Comparison of ENCODE assay signal across 40 cellular contexts in the genomic region with DNA sequence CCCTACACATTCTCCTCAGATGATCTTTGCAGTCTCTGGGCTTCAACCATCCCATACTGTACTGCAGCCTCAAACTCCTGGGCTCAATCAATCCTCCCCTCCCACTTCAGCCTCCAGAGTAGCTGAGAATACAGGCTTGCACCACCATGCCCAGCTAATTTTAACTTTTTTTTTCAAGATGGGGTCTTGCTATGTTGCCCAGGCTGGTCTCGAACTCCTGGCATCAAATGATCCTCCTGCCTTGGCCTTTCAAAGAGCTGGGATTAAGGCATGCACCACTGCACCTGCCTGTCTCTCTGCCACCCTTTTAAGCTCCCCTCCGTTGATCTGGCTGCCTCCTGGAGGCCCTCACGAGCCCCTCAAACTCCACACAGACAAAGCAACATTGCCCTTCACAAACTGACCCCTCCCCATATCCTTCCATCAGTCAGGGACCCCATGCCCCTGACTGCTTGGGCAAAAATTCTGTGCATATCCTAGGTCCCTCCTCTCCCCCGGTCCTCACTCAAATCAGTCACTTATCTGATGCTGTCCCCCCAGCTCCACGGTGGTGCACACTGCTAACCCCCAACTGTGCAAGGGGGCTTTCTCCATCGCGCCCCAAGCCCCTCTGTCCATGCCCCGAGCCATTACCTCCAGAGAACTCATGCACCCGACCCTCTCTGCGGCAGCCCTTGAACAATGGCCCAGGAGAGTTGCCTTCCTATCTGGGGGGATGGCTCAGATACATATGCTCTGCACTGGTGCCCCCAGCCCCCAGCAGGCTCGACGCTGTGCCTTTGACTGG.
"Had no signal": no experiment of that assay in that cellular context is flagged by ENCODE, and none has a peak within 500 bp of the region (broad histone marks: within the 10 kb centered on the region; RNA-seq: fewer than 3 reads in every experiment).

No MANE protein-coding gene starts in this region.

- H3K36me3 Mint-ChIP-seq: activated CD8-positive, alpha-beta memory T cell treated with anti-CD3 and anti-CD28 coated beads, Interleukin-2, amount 10 ng/mL, durations not matched to agents 7 days and 5 days; activated naive CD4-positive, alpha-beta T cell treated with anti-CD3 and anti-CD28 coated beads, Interleukin-2, amount 10 ng/mL, durations not matched to agents 7 days and 5 days; activated naive CD4-positive, alpha-beta T cell treated with anti-CD3 and anti-CD28 coated beads, Interleukin-2, amount 50 U/mL, for 24 hours; activated naive CD8-positive, alpha-beta T cell; activated naive CD8-positive, alpha-beta T cell treated with anti-CD3 and anti-CD28 coated beads, Interleukin-2, amount 10 ng/mL, durations not matched to agents 7 days and 5 days; brain had no signal

- DNase-seq: activated CD4-positive, alpha-beta memory T cell treated with anti-CD3 and anti-CD28 coated beads, Interleukin-2, amount 10 ng/mL, durations not matched to agents 7 days and 5 days; activated CD4-positive, alpha-beta T cell treated with anti-CD3 and anti-CD28 coated beads for 1 hour; activated CD4-positive, alpha-beta T cell treated with anti-CD3 and anti-CD28 coated beads for 36 hours; activated CD4-positive, alpha-beta T cell treated with anti-CD3 and anti-CD28 coated beads for 48 hours; activated CD4-positive, alpha-beta T cell treated with anti-CD3 and anti-CD28 coated beads, Interleukin-2, amount 50 U/mL, for 1 hour; activated CD4-positive, alpha-beta T cell treated with anti-CD3 and anti-CD28 coated beads, Interleukin-2, amount 50 U/mL, for 48 hours; activated CD4-positive, CD25-positive, alpha-beta regulatory T cell; activated CD8-positive, alpha-beta memory T cell treated with anti-CD3 and anti-CD28 coated beads for 24 hours; activated CD8-positive, alpha-beta memory T cell treated with anti-CD3 and anti-CD28 coated beads, Interleukin-2, amount 10 ng/mL, durations not matched to agents 7 days and 5 days; activated CD8-positive, alpha-beta memory T cell treated with anti-CD3 and anti-CD28 coated beads, Interleukin-2, amount 50 U/mL, for 48 hours; activated CD8-positive, alpha-beta T cell treated with anti-CD3 and anti-CD28 coated beads, Interleukin-2, amount 10 ng/mL, durations not matched to agents 7 days and 5 days; activated effector memory CD4-positive, alpha-beta T cell treated with Interleukin-2 at 50 U/mL for 16 hours; activated gamma-delta T cell; activated naive CD4-positive, alpha-beta T cell treated with anti-CD3 and anti-CD28 coated beads, Interleukin-2, amount 10 ng/mL, durations not matched to agents 7 days and 5 days; activated naive CD4-positive, alpha-beta T cell treated with Interleukin-2 at 50 U/mL for 16 hours; activated naive CD8-positive, alpha-beta T cell treated with anti-CD3 and anti-CD28 coated beads, Interleukin-2, amount 10 ng/mL, durations not matched to agents 7 days and 5 days; activated naive CD8-positive, alpha-beta T cell treated with anti-CD3 and anti-CD28 coated beads, Interleukin-2, amount 50 U/mL, for 24 hours; activated T-cell treated with anti-CD3 and anti-CD28 coated beads, Interleukin-2, amount 50 U/mL, for 24 hours; activated T-cell treated with anti-CD3 and anti-CD28 coated beads, Interleukin-2, amount 50 U/mL, for 48 hours; amygdala; anterior cingulate cortex; caudate nucleus; cerebellar nuclear complex; SW 1271; T-helper 1 cell; T-helper 2 cell; T-helper 9 cell had no signal

- H3K36me3 ChIP-seq: ascending aorta, cardiac muscle cell had no signal

- H3K4me3 ChIP-seq: ascending aorta, cardiac muscle cell had no signal

- H3K4me3 Mint-ChIP-seq: activated CD4-positive, alpha-beta memory T cell treated with anti-CD3 and anti-CD28 coated beads, Interleukin-2, amount 10 ng/mL, durations not matched to agents 7 days and 5 days; activated CD4-positive, alpha-beta T cell treated with anti-CD3 and anti-CD28 coated beads for 36 hours; activated CD8-positive, alpha-beta memory T cell treated with anti-CD3 and anti-CD28 coated beads, Interleukin-2, amount 10 ng/mL, durations not matched to agents 7 days and 5 days; activated CD8-positive, alpha-beta T cell treated with anti-CD3 and anti-CD28 coated beads, Interleukin-2, amount 10 ng/mL, durations not matched to agents 7 days and 5 days; activated naive CD4-positive, alpha-beta T cell treated with anti-CD3 and anti-CD28 coated beads, Interleukin-2, amount 10 ng/mL, durations not matched to agents 7 days and 5 days; activated naive CD4-positive, alpha-beta T cell treated with anti-CD3 and anti-CD28 coated beads, Interleukin-2, amount 50 U/mL, for 24 hours; activated naive CD8-positive, alpha-beta T cell; activated naive CD8-positive, alpha-beta T cell treated with anti-CD3 and anti-CD28 coated beads, Interleukin-2, amount 10 ng/mL, durations not matched to agents 7 days and 5 days; activated naive CD8-positive, alpha-beta T cell treated with anti-CD3 and anti-CD28 coated beads, Interleukin-2, amount 50 U/mL, for 24 hours; activated T-cell treated with anti-CD3 and anti-CD28 coated beads, Interleukin-2, amount 50 U/mL, for 24 hours; brain; central memory CD8-positive, alpha-beta T cell; T-helper 1 cell treated with Interleukin-12 subunit alpha and Interleukin-12 subunit beta and Interleukin-4 antibody, amounts not matched to agents 30 μg/mL and 1 μg/mL, for 36 hours; T-helper 2 cell treated with Interferon-gamma antibody and Interleukin-4, amounts not matched to agents 5 μg/mL and 100 μg/mL, for 36 hours had no signal

- H3K9me3 ChIP-seq: ascending aorta had no signal

- H3K27ac Mint-ChIP-seq: activated CD4-positive, alpha-beta memory T cell treated with anti-CD3 and anti-CD28 coated beads, Interleukin-2, amount 10 ng/mL, durations not matched to agents 7 days and 5 days; activated CD4-positive, alpha-beta T cell treated with anti-CD3 and anti-CD28 coated beads for 36 hours; activated CD8-positive, alpha-beta memory T cell treated with anti-CD3 and anti-CD28 coated beads, Interleukin-2, amount 10 ng/mL, durations not matched to agents 7 days and 5 days; activated CD8-positive, alpha-beta T cell treated with anti-CD3 and anti-CD28 coated beads, Interleukin-2, amount 10 ng/mL, durations not matched to agents 7 days and 5 days; activated naive CD4-positive, alpha-beta T cell treated with anti-CD3 and anti-CD28 coated beads, Interleukin-2, amount 10 ng/mL, durations not matched to agents 7 days and 5 days; activated naive CD4-positive, alpha-beta T cell treated with anti-CD3 and anti-CD28 coated beads, Interleukin-2, amount 50 U/mL, for 24 hours; activated naive CD8-positive, alpha-beta T cell; activated naive CD8-positive, alpha-beta T cell treated with anti-CD3 and anti-CD28 coated beads, Interleukin-2, amount 10 ng/mL, durations not matched to agents 7 days and 5 days; activated naive CD8-positive, alpha-beta T cell treated with anti-CD3 and anti-CD28 coated beads, Interleukin-2, amount 50 U/mL, for 24 hours; activated T-cell treated with anti-CD3 and anti-CD28 coated beads, Interleukin-2, amount 50 U/mL, for 24 hours; activated T-helper 2 cell treated with anti-CD3 and anti-CD28 coated beads, Interferon-gamma antibody, Interleukin-2, Interleukin-4, amounts not matched to agents 10 μg/mL and 5 μg/mL and 100 μg/mL, durations not matched to agents 14 hours and 24 hours and 36 hours; brain; T-helper 1 cell treated with Interleukin-12 subunit alpha and Interleukin-12 subunit beta and Interleukin-4 antibody, amounts not matched to agents 30 μg/mL and 1 μg/mL, for 36 hours; T-helper 2 cell treated with Interferon-gamma antibody and Interleukin-4, amounts not matched to agents 5 μg/mL and 100 μg/mL, for 36 hours had no signal

- H3K9me3 Mint-ChIP-seq: activated CD4-positive, alpha-beta memory T cell treated with anti-CD3 and anti-CD28 coated beads, Interleukin-2, amount 10 ng/mL, durations not matched to agents 7 days and 5 days; activated naive CD4-positive, alpha-beta T cell treated with anti-CD3 and anti-CD28 coated beads, Interleukin-2, amount 10 ng/mL, durations not matched to agents 7 days and 5 days; activated naive CD4-positive, alpha-beta T cell treated with anti-CD3 and anti-CD28 coated beads, Interleukin-2, amount 50 U/mL, for 24 hours; activated naive CD8-positive, alpha-beta T cell treated with anti-CD3 and anti-CD28 coated beads, Interleukin-2, amount 10 ng/mL, durations not matched to agents 7 days and 5 days; activated naive CD8-positive, alpha-beta T cell treated with anti-CD3 and anti-CD28 coated beads, Interleukin-2, amount 50 U/mL, for 24 hours; activated T-cell treated with anti-CD3 and anti-CD28 coated beads, Interleukin-2, amount 50 U/mL, for 24 hours; activated T-helper 2 cell treated with anti-CD3 and anti-CD28 coated beads, Interferon-gamma antibody, Interleukin-2, Interleukin-4, amounts not matched to agents 10 μg/mL and 5 μg/mL and 100 μg/mL, durations not matched to agents 14 hours and 24 hours and 36 hours; central memory CD8-positive, alpha-beta T cell; T-helper 1 cell treated with Interleukin-12 subunit alpha and Interleukin-12 subunit beta and Interleukin-4 antibody, amounts not matched to agents 30 μg/mL and 1 μg/mL, for 36 hours; T-helper 2 cell treated with Interferon-gamma antibody and Interleukin-4, amounts not matched to agents 5 μg/mL and 100 μg/mL, for 36 hours had no signal

- H3K4me1 Mint-ChIP-seq: activated naive CD8-positive, alpha-beta T cell treated with anti-CD3 and anti-CD28 coated beads, Interleukin-2, amount 50 U/mL, for 24 hours had no signal

- H3K27ac ChIP-seq: ascending aorta, cardiac muscle cell, VCaP had no signal

- ATAC-seq: activated CD4-positive, alpha-beta T cell treated with anti-CD3 and anti-CD28 coated beads for 36 hours; activated CD4-positive, CD25-positive, alpha-beta regulatory T cell treated with anti-CD3 and anti-CD28 coated beads, Interleukin-2, amount 50 U/mL, for 24 hours; activated CD8-positive, alpha-beta memory T cell treated with anti-CD3 and anti-CD28 coated beads, Interleukin-2, amount 10 ng/mL, durations not matched to agents 7 days and 5 days; activated CD8-positive, alpha-beta T cell treated with anti-CD3 and anti-CD28 coated beads, Interleukin-2, amount 10 ng/mL, durations not matched to agents 7 days and 5 days; activated naive CD8-positive, alpha-beta T cell treated with anti-CD3 and anti-CD28 coated beads, Interleukin-2, amount 50 U/mL, for 24 hours had no signal

- FAIRE-seq: bronchial epithelial cell, TTC549 had no signal

- H3K4me1 ChIP-seq: ascending aorta had no signal

- H3K27me3 ChIP-seq: ascending aorta had no signal
